8 cellular contexts compared by ENCODE assay signal in genomic region chr22:28800308-28801041, GRCh38. TPM values are rescaled to one million over a fixed set of nuclear protein-coding genes. Genes with fewer than 3 reads are reported as not detected.
A peak's percentile ranks its signal among the peaks of the same experiment; 100 is the strongest.
DNase-seq lines count a peak whose midpoint lies in the region; ATAC-seq and TF ChIP-seq lines count a peak whose summit lies in the region.

XBP1 (minus strand) TSS chr22:28800569.

- H3K9me3 Mint-ChIP-seq in neural progenitor cell: no peaks in the 10 kb centered on the region

- H3K4me3 Mint-ChIP-seq in neural progenitor cell: peak within 1 kb of the TSS; percentile 91

- H3K9me3 ChIP-seq in SJSA1 (replicated peaks) (no peaks in the 10 kb centered on the region), neural progenitor cell (ENCODE audit: low read depth) (no peaks in the 10 kb centered on the region), stomach smooth muscle (ENCODE audit: control insufficient read depth in 2 of 2, low read length in 2 of 2) (no peaks in the 10 kb centered on the region)

- TF ChIP-seq CTCF in foreskin keratinocyte (conservative IDR thresholded peaks at IDR 0.05): no peak
- no peak for TF ChIP-seq CTCF in neural progenitor cell (IDR thresholded peaks at IDR 0.05)

- H3K4me3 ChIP-seq in SJSA1 (peak within 1 kb of the TSS; percentile 82), neural progenitor cell (peak within 1 kb of the TSS; percentile 86), stomach smooth muscle (ENCODE audit: low read length in 2 of 2) (peak within 1 kb of the TSS; percentile 90 to 97)

- H3K4me2 ChIP-seq in neural progenitor cell: peak within 1 kb of the TSS; percentile 95

- peak within 1 kb of the TSS; percentile 97 for H3K9ac ChIP-seq in neural progenitor cell
- H3K9ac ChIP-seq in stomach smooth muscle (ENCODE audit: low read length in 2 of 2): peak within 1 kb of the TSS; percentile 98 to 100

- H3K36me3 Mint-ChIP-seq in neural progenitor cell: peaks cover 17% of the 10 kb centered on the region

- H3K36me3 ChIP-seq in SJSA1 (peaks cover 34% of the 10 kb centered on the region), neural progenitor cell (no peaks in the 10 kb centered on the region), stomach smooth muscle (ENCODE audit: control insufficient read depth in 2 of 2, insufficient read depth in 2 of 2, low read length in 2 of 2) (peaks cover 14 to 19% of the 10 kb centered on the region in 2 donors)

- peak within 1 kb of the TSS; percentile 100 for H3K27ac Mint-ChIP-seq in neural progenitor cell

- no peaks in the 10 kb centered on the region; the same call in 1 of the 2 replicates for H3K4me1 ChIP-seq in SJSA1 (replicated peaks)
- peaks cover 12% of the 10 kb centered on the region for H3K4me1 ChIP-seq in foreskin keratinocyte
- H3K4me1 ChIP-seq in neural progenitor cell: peaks cover 20% of the 10 kb centered on the region
- H3K4me1 ChIP-seq in stomach smooth muscle (ENCODE audit: control insufficient read depth, insufficient read depth, low read length): peaks cover 35% of the 10 kb centered on the region

- peaks cover 37% of the 10 kb centered on the region for H3F3A ChIP-seq in neural progenitor cell (ENCODE audit: low read depth)

- H4K20me1 ChIP-seq in neural progenitor cell (ENCODE audit: low read depth): peaks cover 21% of the 10 kb centered on the region

- peaks cover 45% of the 10 kb centered on the region for H3K79me2 ChIP-seq in neural progenitor cell (ENCODE audit: low read depth)

- H3K27me3 Mint-ChIP-seq in neural progenitor cell (ENCODE audit: insufficient read depth, low read depth): peaks cover 3% of the 10 kb centered on the region

- peaks cover 36% of the 10 kb centered on the region for H3K4me1 Mint-ChIP-seq in neural progenitor cell

- H3K27me3 ChIP-seq in SJSA1 (replicated peaks) (no peaks in the 10 kb centered on the region), foreskin keratinocyte (no peaks in the 10 kb centered on the region), neural progenitor cell (no peaks in the 10 kb centered on the region), stomach smooth muscle (ENCODE audit: control insufficient read depth in 1 of 2, insufficient read depth in 2 of 2, low read length in 2 of 2) (no peaks in the 10 kb centered on the region)

- H3K27ac ChIP-seq in SJSA1: peak within 1 kb of the TSS; percentile 96
- H3K27ac ChIP-seq in foreskin keratinocyte: peak within 1 kb of the TSS; percentile 97
- peak within 1 kb of the TSS; percentile 95 for H3K27ac ChIP-seq in neural progenitor cell
- peak within 1 kb of the TSS; percentile 98 for H3K27ac ChIP-seq in stomach smooth muscle (ENCODE audit: low read length)

- DNase-seq in ELR (ENCODE audit: low read depth): peak; percentile 95
- DNase-seq in H4 (ENCODE audit: low spot score): peak; percentile 78
- peak; percentile 95 for DNase-seq in LoVo (ENCODE audit: low spot score)
- peak; percentile 91 to 93 for DNase-seq in SJSA1 (ENCODE audit: low read depth in 1 of 2, low spot score in 2 of 2)
- DNase-seq in activated naive CD4-positive, alpha-beta T cell (lab: John Stamatoyannopoulos, UW): peak; percentile 74 to 82 (median 79)
- peak; percentile 79 to 85 for DNase-seq in foreskin keratinocyte
- peak; percentile 98 for DNase-seq in neural progenitor cell (ENCODE audit: low spot score)

- ATAC-seq in foreskin keratinocyte: peak; percentile 90

- H2AFZ ChIP-seq in neural progenitor cell (replicated peaks): peak within 1 kb of the TSS; percentile 93

RNA-seq across cellular contexts. Expression of gene XBP1, which starts in this region (rescaled TPM):
- total RNA-seq in H4 (2014; rRNA removed; shearing (Covaris generic)): 122 and 124 TPM in 2 replicates
- total RNA-seq in SJSA1 (2014; rRNA removed; shearing (Covaris generic)): 128 and 143 TPM in 2 replicates
- total RNA-seq in foreskin keratinocyte: 107 and 139 TPM in 2 replicates
- polyA plus RNA-seq in foreskin keratinocyte: 88.5 and 106 TPM in 2 replicates
- 72.7 and 73.9 TPM in 2 replicates for total RNA-seq in neural progenitor cell (ENCODE audit: low replicate concordance)

Comparison
In these comparisons a context has a peak if more than half of its experiments do, and no peak if none do; other contexts are left out.
1. Peak in every context shown above with its lines: DNase-seq, ATAC-seq, H3K4me3 ChIP-seq and H3K27ac ChIP-seq.